In the genomic region with DNA sequence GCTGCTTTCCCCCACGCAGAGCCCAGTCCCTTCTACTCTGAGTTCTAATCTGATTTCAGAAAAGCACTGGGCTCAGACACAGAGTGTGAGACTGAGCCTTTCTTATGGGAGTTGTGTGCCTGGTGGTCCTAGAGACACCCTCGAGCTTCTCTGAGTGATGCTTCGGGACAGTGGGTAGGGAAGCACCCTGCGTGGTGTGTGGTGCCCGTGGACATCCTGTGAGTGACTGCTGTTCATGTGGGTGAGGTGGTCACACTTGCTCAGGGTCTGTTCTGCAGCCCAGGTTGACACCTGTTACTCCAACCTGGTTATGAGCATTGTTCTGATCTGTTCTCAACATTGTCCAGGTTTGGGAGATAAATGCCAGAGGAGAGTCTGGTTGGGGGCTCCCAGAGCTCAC, we compare ENCODE assay signal across 1 cellular context.
TF ChIP-seq lines count a peak whose summit lies in the region.

No MANE protein-coding gene starts in this region.

TF ChIP-seq in H1, 55 proteins besides CTCF, POLR2A, EP300 and RAD21:
- TF ChIP-seq CBX8 (IDR thresholded peaks at IDR 0.05; ENCODE audit: borderline replicate concordance, low read depth, low read length) (no peak), SIRT6 (IDR thresholded peaks at IDR 0.05; ENCODE audit: low read length) (no peak), SIX5 (IDR thresholded peaks at IDR 0.05; ENCODE audit: low read depth, low read length) (no peak), EGR1 (IDR thresholded peaks at IDR 0.05; ENCODE audit: borderline replicate concordance, low read depth, low read length) (no peak), POLR2AphosphoS5 (IDR thresholded peaks at IDR 0.05; ENCODE audit: low read depth, low read length) (no peak), YY1 (IDR thresholded peaks at IDR 0.05; ENCODE audit: low read depth, low read length) (no peak), RFX5 (IDR thresholded peaks at IDR 0.05; ENCODE audit: borderline replicate concordance, low read depth, low read length) (no peak), SP4 (IDR thresholded peaks at IDR 0.05; ENCODE audit: low read length) (no peak), TBP (IDR thresholded peaks at IDR 0.05; ENCODE audit: low read depth, low read length) (no peak), TAF1 (IDR thresholded peaks at IDR 0.05; ENCODE audit: low read depth, low read length) (no peak), CREB1 (IDR thresholded peaks at IDR 0.05) (no peak), JUND (IDR thresholded peaks at IDR 0.05; ENCODE audit: low read length) (no peak), ZNF274 (IDR thresholded peaks at IDR 0.05; ENCODE audit: borderline replicate concordance, extremely low read depth, low read length) (no peak), FOSL1 (IDR thresholded peaks at IDR 0.05; ENCODE audit: insufficient read depth, low read depth, low read length) (no peak), RXRA (IDR thresholded peaks at IDR 0.05; ENCODE audit: insufficient read depth, low read depth, low read length) (no peak), KDM1A (IDR thresholded peaks at IDR 0.05; ENCODE audit: borderline replicate concordance, low read length) (no peak)
- TF ChIP-seq, protein P1, sequence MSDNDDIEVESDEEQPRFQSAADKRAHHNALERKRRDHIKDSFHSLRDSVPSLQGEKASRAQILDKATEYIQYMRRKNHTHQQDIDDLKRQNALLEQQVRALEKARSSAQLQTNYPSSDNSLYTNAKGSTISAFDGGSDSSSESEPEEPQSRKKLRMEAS (IDR thresholded peaks at IDR 0.05), result no peak
- TF ChIP-seq, protein P2, sequence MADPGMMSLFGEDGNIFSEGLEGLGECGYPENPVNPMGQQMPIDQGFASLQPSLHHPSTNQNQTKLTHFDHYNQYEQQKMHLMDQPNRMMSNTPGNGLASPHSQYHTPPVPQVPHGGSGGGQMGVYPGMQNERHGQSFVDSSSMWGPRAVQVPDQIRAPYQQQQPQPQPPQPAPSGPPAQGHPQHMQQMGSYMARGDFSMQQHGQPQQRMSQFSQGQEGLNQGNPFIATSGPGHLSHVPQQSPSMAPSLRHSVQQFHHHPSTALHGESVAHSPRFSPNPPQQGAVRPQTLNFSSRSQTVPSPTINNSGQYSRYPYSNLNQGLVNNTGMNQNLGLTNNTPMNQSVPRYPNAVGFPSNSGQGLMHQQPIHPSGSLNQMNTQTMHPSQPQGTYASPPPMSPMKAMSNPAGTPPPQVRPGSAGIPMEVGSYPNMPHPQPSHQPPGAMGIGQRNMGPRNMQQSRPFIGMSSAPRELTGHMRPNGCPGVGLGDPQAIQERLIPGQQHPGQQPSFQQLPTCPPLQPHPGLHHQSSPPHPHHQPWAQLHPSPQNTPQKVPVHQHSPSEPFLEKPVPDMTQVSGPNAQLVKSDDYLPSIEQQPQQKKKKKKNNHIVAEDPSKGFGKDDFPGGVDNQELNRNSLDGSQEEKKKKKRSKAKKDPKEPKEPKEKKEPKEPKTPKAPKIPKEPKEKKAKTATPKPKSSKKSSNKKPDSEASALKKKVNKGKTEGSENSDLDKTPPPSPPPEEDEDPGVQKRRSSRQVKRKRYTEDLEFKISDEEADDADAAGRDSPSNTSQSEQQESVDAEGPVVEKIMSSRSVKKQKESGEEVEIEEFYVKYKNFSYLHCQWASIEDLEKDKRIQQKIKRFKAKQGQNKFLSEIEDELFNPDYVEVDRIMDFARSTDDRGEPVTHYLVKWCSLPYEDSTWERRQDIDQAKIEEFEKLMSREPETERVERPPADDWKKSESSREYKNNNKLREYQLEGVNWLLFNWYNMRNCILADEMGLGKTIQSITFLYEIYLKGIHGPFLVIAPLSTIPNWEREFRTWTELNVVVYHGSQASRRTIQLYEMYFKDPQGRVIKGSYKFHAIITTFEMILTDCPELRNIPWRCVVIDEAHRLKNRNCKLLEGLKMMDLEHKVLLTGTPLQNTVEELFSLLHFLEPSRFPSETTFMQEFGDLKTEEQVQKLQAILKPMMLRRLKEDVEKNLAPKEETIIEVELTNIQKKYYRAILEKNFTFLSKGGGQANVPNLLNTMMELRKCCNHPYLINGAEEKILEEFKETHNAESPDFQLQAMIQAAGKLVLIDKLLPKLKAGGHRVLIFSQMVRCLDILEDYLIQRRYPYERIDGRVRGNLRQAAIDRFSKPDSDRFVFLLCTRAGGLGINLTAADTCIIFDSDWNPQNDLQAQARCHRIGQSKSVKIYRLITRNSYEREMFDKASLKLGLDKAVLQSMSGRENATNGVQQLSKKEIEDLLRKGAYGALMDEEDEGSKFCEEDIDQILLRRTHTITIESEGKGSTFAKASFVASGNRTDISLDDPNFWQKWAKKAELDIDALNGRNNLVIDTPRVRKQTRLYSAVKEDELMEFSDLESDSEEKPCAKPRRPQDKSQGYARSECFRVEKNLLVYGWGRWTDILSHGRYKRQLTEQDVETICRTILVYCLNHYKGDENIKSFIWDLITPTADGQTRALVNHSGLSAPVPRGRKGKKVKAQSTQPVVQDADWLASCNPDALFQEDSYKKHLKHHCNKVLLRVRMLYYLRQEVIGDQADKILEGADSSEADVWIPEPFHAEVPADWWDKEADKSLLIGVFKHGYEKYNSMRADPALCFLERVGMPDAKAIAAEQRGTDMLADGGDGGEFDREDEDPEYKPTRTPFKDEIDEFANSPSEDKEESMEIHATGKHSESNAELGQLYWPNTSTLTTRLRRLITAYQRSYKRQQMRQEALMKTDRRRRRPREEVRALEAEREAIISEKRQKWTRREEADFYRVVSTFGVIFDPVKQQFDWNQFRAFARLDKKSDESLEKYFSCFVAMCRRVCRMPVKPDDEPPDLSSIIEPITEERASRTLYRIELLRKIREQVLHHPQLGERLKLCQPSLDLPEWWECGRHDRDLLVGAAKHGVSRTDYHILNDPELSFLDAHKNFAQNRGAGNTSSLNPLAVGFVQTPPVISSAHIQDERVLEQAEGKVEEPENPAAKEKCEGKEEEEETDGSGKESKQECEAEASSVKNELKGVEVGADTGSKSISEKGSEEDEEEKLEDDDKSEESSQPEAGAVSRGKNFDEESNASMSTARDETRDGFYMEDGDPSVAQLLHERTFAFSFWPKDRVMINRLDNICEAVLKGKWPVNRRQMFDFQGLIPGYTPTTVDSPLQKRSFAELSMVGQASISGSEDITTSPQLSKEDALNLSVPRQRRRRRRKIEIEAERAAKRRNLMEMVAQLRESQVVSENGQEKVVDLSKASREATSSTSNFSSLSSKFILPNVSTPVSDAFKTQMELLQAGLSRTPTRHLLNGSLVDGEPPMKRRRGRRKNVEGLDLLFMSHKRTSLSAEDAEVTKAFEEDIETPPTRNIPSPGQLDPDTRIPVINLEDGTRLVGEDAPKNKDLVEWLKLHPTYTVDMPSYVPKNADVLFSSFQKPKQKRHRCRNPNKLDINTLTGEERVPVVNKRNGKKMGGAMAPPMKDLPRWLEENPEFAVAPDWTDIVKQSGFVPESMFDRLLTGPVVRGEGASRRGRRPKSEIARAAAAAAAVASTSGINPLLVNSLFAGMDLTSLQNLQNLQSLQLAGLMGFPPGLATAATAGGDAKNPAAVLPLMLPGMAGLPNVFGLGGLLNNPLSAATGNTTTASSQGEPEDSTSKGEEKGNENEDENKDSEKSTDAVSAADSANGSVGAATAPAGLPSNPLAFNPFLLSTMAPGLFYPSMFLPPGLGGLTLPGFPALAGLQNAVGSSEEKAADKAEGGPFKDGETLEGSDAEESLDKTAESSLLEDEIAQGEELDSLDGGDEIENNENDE (IDR thresholded peaks at IDR 0.05; ENCODE audit: insufficient replicate concordance, low read length), result no peak
TF ChIP-seq in H1: peak in this region for 0.
